ENCODE assay signal across 21 cellular contexts in genomic region chr13:113978741-113979481, GRCh38. TPM values are rescaled to one million over a fixed set of nuclear protein-coding genes. Genes with fewer than 3 reads are reported as not detected.
DNase-seq lines count a peak whose midpoint lies in the region; ATAC-seq, FAIRE-seq and TF ChIP-seq lines count a peak whose summit lies in the region.
"Had no signal": no experiment of that assay in that cellular context is flagged by ENCODE, and none has a peak within 500 bp of the region (broad histone marks: within the 10 kb centered on the region; RNA-seq: fewer than 3 reads in every experiment).

No MANE protein-coding gene starts in this region.

- H3K27me3 Mint-ChIP-seq in CD4-positive, alpha-beta memory T cell = no peaks in the 10 kb centered on the region
- peaks cover 10% of the 10 kb centered on the region for H3K27me3 Mint-ChIP-seq in HFFc6 (ENCODE audit: insufficient read depth)
- H3K27me3 Mint-ChIP-seq in neural crest cell (ENCODE audit: low read depth) = no peaks in the 10 kb centered on the region
- H3K27me3 Mint-ChIP-seq: activated CD8-positive, alpha-beta memory T cell treated with anti-CD3 and anti-CD28 coated beads, Interleukin-2, amount 10 ng/mL, durations not matched to agents 7 days and 5 days had no signal

- H3K4me3 Mint-ChIP-seq in CD4-positive, alpha-beta memory T cell = peak overlapping the region in 1 of 8 donors; percentile 25
- no peak overlapping the region for H3K4me3 Mint-ChIP-seq in HFFc6
- no peak overlapping the region for H3K4me3 Mint-ChIP-seq in neural crest cell
- H3K4me3 Mint-ChIP-seq: activated CD8-positive, alpha-beta memory T cell treated with anti-CD3 and anti-CD28 coated beads, Interleukin-2, amount 10 ng/mL, durations not matched to agents 7 days and 5 days; T-helper 2 cell treated with Interferon-gamma antibody and Interleukin-4, amounts not matched to agents 5 μg/mL and 100 μg/mL, for 36 hours had no signal

- TF ChIP-seq CTCF in HFFc6 (IDR thresholded peaks at IDR 0.05) (no peak), neural crest cell (conservative IDR thresholded peaks at IDR 0.05) (no peak)

- ATAC-seq in GM18873 (IDR thresholded peaks at IDR 0.05; ENCODE audit: low FRiP score, unreplicated experiment) = no peak
- ATAC-seq: left colon had no signal

- H3K4me3 ChIP-seq in CD4-positive, alpha-beta memory T cell (ENCODE audit: low read length in 2 of 2) = no peak overlapping the region
- H3K4me3 ChIP-seq: GM23248, ovary, smooth muscle cell, testis had no signal

- intact Hi-C loops in CD4-positive, alpha-beta memory T cell (cut with micrococcal nuclease) = loop anchor here (10.0 kb wide), 1 partner anchor 136 kb away; no protein-coding TSS in a partner anchor

- peaks cover 77% of the 10 kb centered on the region for H3K36me3 ChIP-seq in CD4-positive, alpha-beta memory T cell (ENCODE audit: insufficient read depth, low read length)
- H3K36me3 ChIP-seq: ovary had no signal

- peaks cover 0 to 6% (median 4%) of the 10 kb centered on the region in 4 donors for H3K4me1 Mint-ChIP-seq in CD4-positive, alpha-beta memory T cell
- H3K4me1 Mint-ChIP-seq in HFFc6 (ENCODE audit: low read depth) = peaks cover 19% of the 10 kb centered on the region
- H3K4me1 Mint-ChIP-seq in neural crest cell = no peaks in the 10 kb centered on the region
- H3K4me1 Mint-ChIP-seq: activated CD8-positive, alpha-beta memory T cell treated with anti-CD3 and anti-CD28 coated beads, Interleukin-2, amount 10 ng/mL, durations not matched to agents 7 days and 5 days had no signal

- no peaks in the 10 kb centered on the region for H3K27me3 ChIP-seq in CD4-positive, alpha-beta memory T cell (ENCODE audit: insufficient read depth, low read length)
- H3K27me3 ChIP-seq: ovary, testis had no signal

- no peak for FAIRE-seq in GM12892 (lab: Jason Lieb, UNC)
- FAIRE-seq: endometrium, G401.6 had no signal

- H3K27ac Mint-ChIP-seq in CD4-positive, alpha-beta memory T cell = peak overlapping the region in 5 of 7 donors; percentile 41 to 86 (median 52)
- peak overlapping the region; percentile 44; the same call in 1 of the 2 replicates for H3K27ac Mint-ChIP-seq in HFFc6
- peak overlapping the region; percentile 19 for H3K27ac Mint-ChIP-seq in neural crest cell (ENCODE audit: unreplicated experiment)
- H3K27ac Mint-ChIP-seq: activated CD8-positive, alpha-beta memory T cell treated with anti-CD3 and anti-CD28 coated beads, Interleukin-2, amount 10 ng/mL, durations not matched to agents 7 days and 5 days; activated T-helper 2 cell treated with anti-CD3 and anti-CD28 coated beads, Interferon-gamma antibody, Interleukin-2, Interleukin-4, amounts not matched to agents 10 μg/mL and 5 μg/mL and 100 μg/mL, durations not matched to agents 14 hours and 24 hours and 36 hours; T-helper 2 cell treated with Interferon-gamma antibody and Interleukin-4, amounts not matched to agents 5 μg/mL and 100 μg/mL, for 36 hours had no signal

- peaks cover 56 to 66% of the 10 kb centered on the region in 2 donors for H3K36me3 Mint-ChIP-seq in CD4-positive, alpha-beta memory T cell
- H3K36me3 Mint-ChIP-seq in HFFc6 (ENCODE audit: low read depth) (peaks cover 58% of the 10 kb centered on the region), neural crest cell (ENCODE audit: low read depth) (peaks cover 21% of the 10 kb centered on the region)

- POLR2A ChIA-PET in CD4-positive, alpha-beta memory T cell (lab: Charles Lee; ENCODE audit: partially characterized antibody) = no interaction called here

- no peak overlapping the region for H3K27ac ChIP-seq in CD4-positive, alpha-beta memory T cell (ENCODE audit: low read depth, low read length)
- H3K27ac ChIP-seq: GM23248, ovary, testis had no signal

- peaks cover 0 to 36% (median 1%) of the 10 kb centered on the region in 8 donors for H3K9me3 Mint-ChIP-seq in CD4-positive, alpha-beta memory T cell
- no peaks in the 10 kb centered on the region for H3K9me3 Mint-ChIP-seq in HFFc6
- H3K9me3 Mint-ChIP-seq in neural crest cell = no peaks in the 10 kb centered on the region
- H3K9me3 Mint-ChIP-seq: activated T-helper 2 cell treated with anti-CD3 and anti-CD28 coated beads, Interferon-gamma antibody, Interleukin-2, Interleukin-4, amounts not matched to agents 10 μg/mL and 5 μg/mL and 100 μg/mL, durations not matched to agents 14 hours and 24 hours and 36 hours had no signal

- no peak for DNase-seq in CD4-positive, alpha-beta memory T cell
- DNase-seq in HFFc6 (no peak), fibroblast of gingiva (ENCODE audit: low read depth) (peak; percentile 35), neural crest cell (ENCODE audit: low read depth, low spot score) (no peak), GM12892 (ENCODE audit: insufficient read length) (no peak)
- DNase-seq in NK-92 treated with Interleukin-12 subunit alpha and Interleukin-12 subunit beta, amount 100 ng/mL, for 24 hours (lab: John Stamatoyannopoulos, UW) = no peak
- DNase-seq: activated CD8-positive, alpha-beta memory T cell treated with anti-CD3 and anti-CD28 coated beads, Interleukin-2, amount 10 ng/mL, durations not matched to agents 7 days and 5 days; anterior cingulate cortex; Calu3; foreskin fibroblast; GM23248; left colon; NCI-H1417 treated with DMSO at 0.1 percent for 48 hours; testis had no signal

- no peaks in the 10 kb centered on the region for H3K4me1 ChIP-seq in CD4-positive, alpha-beta memory T cell (ENCODE audit: insufficient read depth, low read length)
- H3K4me1 ChIP-seq: testis had no signal

- no peak for TF ChIP-seq POLR2A in GM12892 (IDR thresholded peaks at IDR 0.05; ENCODE audit: low read depth, low read length)

- CTCF ChIA-PET in CD4-positive, alpha-beta memory T cell (lab: Charles Lee; ENCODE audit: partially characterized antibody) = interaction anchor here (1.2 kb wide), 1 partner anchor 15 kb away, joined by 3 read pairs; no protein-coding TSS in a partner anchor

- no peaks in the 10 kb centered on the region for H3K9me3 ChIP-seq in CD4-positive, alpha-beta memory T cell (ENCODE audit: control insufficient read depth in 1 of 2, low read length in 2 of 2)
- H3K9me3 ChIP-seq: ovary, testis had no signal

RNA-seq across cellular contexts. Expression of gene C13orf46, which starts 5.0 kb away (rescaled TPM):
- total RNA-seq in CD4-positive, alpha-beta memory T cell = 10 to 100 TPM; 13.9 to 14.2 TPM
- 1 to 10 TPM in 1 of 2 donors, not detected in 1; 1.5 TPM for polyA plus RNA-seq in CD4-positive, alpha-beta memory T cell
- total RNA-seq in HFFc6 (2021; fragmentation: NEBNext Ultra II Directional; extraction: Animal tissue kit (Norgen Biotek cat#: 25700)) = 1 to 10 TPM; 1.4 to 2.5 (median 2.0) TPM
- total RNA-seq in neural crest cell = 0.66 and 1.9 TPM in 2 replicates
- 0.08 TPM for polyA plus RNA-seq in GM12892 (2012; ENCODE audit: missing spikeins)
- total RNA-seq: GM23248 had no signal
